In genomic region chr17:17768415-17769088, GRCh38 we compare ENCODE assay signal across 16 cellular contexts.
DNase-seq lines count a peak whose midpoint lies in the region; ATAC-seq and TF ChIP-seq lines count a peak whose summit lies in the region.
"Had no signal": no experiment of that assay in that cellular context is flagged by ENCODE, and none has a peak within 500 bp of the region (broad histone marks: within the 10 kb centered on the region; RNA-seq: fewer than 3 reads in every experiment).

No MANE protein-coding gene starts in this region.

- H3K27me3 ChIP-seq in transverse colon = no peaks in the 10 kb centered on the region
- H3K27me3 ChIP-seq: ascending aorta had no signal

- no peak for ATAC-seq in memory B cell (ENCODE audit: low read depth)
- no peak for ATAC-seq in GM19455 (IDR thresholded peaks at IDR 0.05; ENCODE audit: unreplicated experiment)
- ATAC-seq: mucosa of descending colon had no signal

- intact Hi-C loops in transverse colon (cut with DNase I; ENCODE audit: low total_unique reads) = no loop called here

- H3K27me3 Mint-ChIP-seq in activated T-cell treated with anti-CD3 and anti-CD28 coated beads, Interleukin-2, amount 50 U/mL, for 24 hours = no peaks in the 10 kb centered on the region
- H3K27me3 Mint-ChIP-seq in memory B cell = no peaks in the 10 kb centered on the region
- H3K27me3 Mint-ChIP-seq in activated CD4-positive, alpha-beta memory T cell treated with anti-CD3 and anti-CD28 coated beads, Interleukin-2, amount 10 ng/mL, durations not matched to agents 7 days and 5 days = no peaks in the 10 kb centered on the region
- H3K27me3 Mint-ChIP-seq: IgD-negative memory B cell had no signal

- peaks cover 34% of the 10 kb centered on the region for H3K4me1 Mint-ChIP-seq in activated T-cell treated with anti-CD3 and anti-CD28 coated beads, Interleukin-2, amount 50 U/mL, for 24 hours (ENCODE audit: low read depth)
- peaks cover 31% of the 10 kb centered on the region for H3K4me1 Mint-ChIP-seq in memory B cell
- H3K4me1 Mint-ChIP-seq in activated CD4-positive, alpha-beta memory T cell treated with anti-CD3 and anti-CD28 coated beads, Interleukin-2, amount 10 ng/mL, durations not matched to agents 7 days and 5 days = peaks cover 4% of the 10 kb centered on the region

- H3K9me3 ChIP-seq in transverse colon = no peaks in the 10 kb centered on the region
- H3K9me3 ChIP-seq: ascending aorta, mucosa of descending colon had no signal

- H3K4me3 ChIP-seq in transverse colon = no peak overlapping the region
- H3K4me3 ChIP-seq: ascending aorta, mucosa of descending colon, skin epidermis had no signal

- 81% methylated on average over 14 of the region's 14 CpGs; no CpG with 5 or more reads in 1 of the 2 donors for WGBS in transverse colon (ENCODE audit: low coverage in 1 of 2), 2 donors

- TF ChIP-seq CTCF in transverse colon (IDR thresholded peaks at IDR 0.05) = no peak

- in situ Hi-C loops in transverse colon (cut with MboI; ENCODE audit: low pct_ligation_motif_present in 1 of 4, low pct_unique_long_range_greater_than_20kb in 1 of 4, low sequenced_read_pairs in 3 of 4) = no loop called here

- H3K36me3 ChIP-seq in transverse colon = no peaks in the 10 kb centered on the region
- H3K36me3 ChIP-seq: ascending aorta had no signal

- peaks cover 8 to 47% (median 28%) of the 10 kb centered on the region in 4 donors for H3K4me1 ChIP-seq in transverse colon
- H3K4me1 ChIP-seq: ascending aorta had no signal

- no peaks in the 10 kb centered on the region for H3K9me3 Mint-ChIP-seq in activated T-cell treated with anti-CD3 and anti-CD28 coated beads, Interleukin-2, amount 50 U/mL, for 24 hours
- no peaks in the 10 kb centered on the region for H3K9me3 Mint-ChIP-seq in memory B cell
- H3K9me3 Mint-ChIP-seq in activated CD4-positive, alpha-beta memory T cell treated with anti-CD3 and anti-CD28 coated beads, Interleukin-2, amount 10 ng/mL, durations not matched to agents 7 days and 5 days = no peaks in the 10 kb centered on the region
- H3K9me3 Mint-ChIP-seq: IgD-negative memory B cell had no signal

- POLR2A ChIA-PET in activated CD4-positive, alpha-beta memory T cell treated with anti-CD3 and anti-CD28 coated beads, Interleukin-2, amount 10 ng/mL, durations not matched to agents 7 days and 5 days (lab: Charles Lee) = no interaction called here

- peak overlapping the region; percentile 21 for H3K27ac ChIP-seq in caudate nucleus (ENCODE audit: low read depth, low read length)
- H3K27ac ChIP-seq in transverse colon = peak overlapping the region; percentile 63 to 89 (median 76)
- H3K27ac ChIP-seq: ascending aorta had no signal

- CTCF ChIA-PET in activated CD4-positive, alpha-beta memory T cell treated with anti-CD3 and anti-CD28 coated beads, Interleukin-2, amount 10 ng/mL, durations not matched to agents 7 days and 5 days (lab: Charles Lee) = no interaction called here

- TF ChIP-seq POLR2A in transverse colon (IDR thresholded peaks at IDR 0.05) = no peak

- peaks cover 5% of the 10 kb centered on the region for H3K36me3 Mint-ChIP-seq in activated T-cell treated with anti-CD3 and anti-CD28 coated beads, Interleukin-2, amount 50 U/mL, for 24 hours (ENCODE audit: low read depth)
- no peaks in the 10 kb centered on the region for H3K36me3 Mint-ChIP-seq in memory B cell
- no peaks in the 10 kb centered on the region for H3K36me3 Mint-ChIP-seq in activated CD4-positive, alpha-beta memory T cell treated with anti-CD3 and anti-CD28 coated beads, Interleukin-2, amount 10 ng/mL, durations not matched to agents 7 days and 5 days (ENCODE audit: low read depth)

- H3K27ac Mint-ChIP-seq in activated T-cell treated with anti-CD3 and anti-CD28 coated beads, Interleukin-2, amount 50 U/mL, for 24 hours = peak overlapping the region; percentile 22
- H3K27ac Mint-ChIP-seq in memory B cell = peak overlapping the region; percentile 21
- no peak overlapping the region for H3K27ac Mint-ChIP-seq in activated CD4-positive, alpha-beta memory T cell treated with anti-CD3 and anti-CD28 coated beads, Interleukin-2, amount 10 ng/mL, durations not matched to agents 7 days and 5 days

- no peak overlapping the region for H3K4me3 Mint-ChIP-seq in activated T-cell treated with anti-CD3 and anti-CD28 coated beads, Interleukin-2, amount 50 U/mL, for 24 hours
- H3K4me3 Mint-ChIP-seq in memory B cell = no peak overlapping the region
- H3K4me3 Mint-ChIP-seq in activated CD4-positive, alpha-beta memory T cell treated with anti-CD3 and anti-CD28 coated beads, Interleukin-2, amount 10 ng/mL, durations not matched to agents 7 days and 5 days = no peak overlapping the region

- DNase-seq in activated T-cell treated with anti-CD3 and anti-CD28 coated beads, Interleukin-2, amount 50 U/mL, for 24 hours = no peak
- DNase-seq in activated T-cell treated with anti-CD3 and anti-CD28 coated beads for 4 hours (no peak), caudate nucleus (lab: John Stamatoyannopoulos, UW) (peak in 2 of 61 donors; percentile 17 to 65), memory B cell (ENCODE audit: low spot score in 2 of 2) (no peak), transverse colon (no peak), globus pallidus (ENCODE audit: low spot score) (no peak)
- no peak for DNase-seq in activated CD4-positive, alpha-beta memory T cell treated with anti-CD3 and anti-CD28 coated beads, Interleukin-2, amount 10 ng/mL, durations not matched to agents 7 days and 5 days
- DNase-seq: activated CD8-positive, alpha-beta memory T cell treated with anti-CD3 and anti-CD28 coated beads, Interleukin-2, amount 50 U/mL, for 48 hours; DMS 273 treated with DMSO at 0.1 percent for 48 hours; H7; NCI-H2107 had no signal

- no peak for TF ChIP-seq EP300 in transverse colon (IDR thresholded peaks at IDR 0.05; ENCODE audit: low read depth)
